8 cellular contexts compared by ENCODE assay signal in genomic region chr5:180832638-180833068, GRCh38.
DNase-seq lines count a peak whose midpoint lies in the region; ATAC-seq and TF ChIP-seq lines count a peak whose summit lies in the region.

No MANE protein-coding gene starts in this region.

- DNase-seq in CD1c-positive myeloid dendritic cell (ENCODE audit: extremely low spot score) = peak; percentile 21
- no peak for DNase-seq in adipocyte (ENCODE audit: low read depth)
- no peak for DNase-seq in NK-92 (lab: John Stamatoyannopoulos, UW; ENCODE audit: unreplicated experiment)
- DNase-seq in brain microvascular endothelial cell = no peak
- DNase-seq in NCI-H82 treated with DMSO at 0.1 percent for 48 hours (lab: John Stamatoyannopoulos, UW; ENCODE audit: unreplicated experiment) = no peak

- H3K9ac ChIP-seq in adipocyte (ENCODE audit: low read length) (peak overlapping the region; percentile 95), rectal smooth muscle tissue (ENCODE audit: low read length) (no peak overlapping the region)

- H3K36me3 ChIP-seq in adipocyte (ENCODE audit: control insufficient read depth, insufficient read depth, low read length, severe bottlenecking) (peaks cover 39% of the 10 kb centered on the region), rectal smooth muscle tissue (ENCODE audit: control insufficient read depth, insufficient read depth, low read length) (peaks cover 5% of the 10 kb centered on the region), brain microvascular endothelial cell (replicated peaks) (no peaks in the 10 kb centered on the region)

- in situ Hi-C loops in brain microvascular endothelial cell (cut with HindIII; ENCODE audit: low pct_ligation_motif_present, low sequenced_read_pairs) = no loop called here

- peak overlapping the region; percentile 91 for H3K4me3 ChIP-seq in adipocyte (ENCODE audit: low read length)
- peak overlapping the region; percentile 90 for H3K4me3 ChIP-seq in rectal smooth muscle tissue (ENCODE audit: low read length)
- no peak overlapping the region for H3K4me3 ChIP-seq in brain microvascular endothelial cell (ENCODE audit: low read depth, low read length)

- H3K27me3 ChIP-seq in adipocyte (replicated peaks; ENCODE audit: control insufficient read depth, insufficient read depth, low read length) (no peaks in the 10 kb centered on the region), rectal smooth muscle tissue (ENCODE audit: control insufficient read depth, insufficient read depth, low read length) (no peaks in the 10 kb centered on the region), brain microvascular endothelial cell (replicated peaks) (no peaks in the 10 kb centered on the region)

- TF ChIP-seq CTCF in brain microvascular endothelial cell (IDR thresholded peaks at IDR 0.05; ENCODE audit: low read depth, low read length, missing control alignments) = no peak

- H3K9me3 ChIP-seq in adipocyte (ENCODE audit: control insufficient read depth, low read length) = no peaks in the 10 kb centered on the region

- H3K27ac ChIP-seq in rectal smooth muscle tissue (ENCODE audit: low read depth, low read length) (no peak overlapping the region), brain microvascular endothelial cell (no peak overlapping the region)

- H3K4me1 ChIP-seq in adipocyte (ENCODE audit: control insufficient read depth, insufficient read depth, low read length) (peaks cover 31% of the 10 kb centered on the region), rectal smooth muscle tissue (ENCODE audit: control insufficient read depth, insufficient read depth, low read length) (peaks cover 19% of the 10 kb centered on the region)

- peak; percentile 39 for ATAC-seq in GM19372 (IDR thresholded peaks at IDR 0.05; ENCODE audit: low read depth, unreplicated experiment)
- ATAC-seq in HG03460 (IDR thresholded peaks at IDR 0.05; ENCODE audit: unreplicated experiment) = peak; percentile 48
